ENCODE assay signal across 1 cellular context in genomic region chr15:55417678-55418077, GRCh38. TPM values are rescaled to one million over a fixed set of nuclear protein-coding genes. Genes with fewer than 3 reads are reported as not detected.
"Had no signal": no experiment of that assay in that cellular context is flagged by ENCODE, and none has a peak within 500 bp of the region (broad histone marks: within the 10 kb centered on the region; RNA-seq: fewer than 3 reads in every experiment).

No MANE protein-coding gene starts in this region.

RNA-seq across cellular contexts. Expression of gene PIERCE2, which starts 9.4 kb away (rescaled TPM):
- total RNA-seq: naive thymus-derived CD8-positive, alpha-beta T cell had no signal
